ENCODE assay signal across 8 cellular contexts in genomic region chr2:109614715-109615636, GRCh38. TPM values are rescaled to one million over a fixed set of nuclear protein-coding genes. Genes with fewer than 3 reads are reported as not detected.
DNase-seq lines count a peak whose midpoint lies in the region; ATAC-seq, FAIRE-seq and TF ChIP-seq lines count a peak whose summit lies in the region.

No MANE protein-coding gene starts in this region.

- peak overlapping the region; percentile 85 for H2AFZ ChIP-seq in endothelial cell of umbilical vein (ENCODE audit: low read depth, low read length)

- ATAC-seq in CD4-positive, alpha-beta T cell (ENCODE audit: poor library complexity), result no peak
- ATAC-seq in naive thymus-derived CD4-positive, alpha-beta T cell, result no peak
- ATAC-seq in GM18870 (IDR thresholded peaks at IDR 0.05; ENCODE audit: unreplicated experiment) (no peak), HG03280 (IDR thresholded peaks at IDR 0.05; ENCODE audit: unreplicated experiment) (no peak)

- peak overlapping the region; percentile 64 for H3K4me2 ChIP-seq in endothelial cell of umbilical vein (ENCODE audit: insufficient read depth, low read length)

- no TSS peak for BruUV-seq in endothelial cell of umbilical vein (replicated peaks; lab: Mats Ljungman, UMichigan)

- H3K9ac ChIP-seq in endothelial cell of umbilical vein (replicated peaks; ENCODE audit: extremely low read depth, insufficient read depth, low read length), result peak overlapping the region; percentile 74

- POLR2A ChIA-PET in CD4-positive, alpha-beta T cell (lab: Charles Lee), result interaction anchor here (1.1 kb wide), 1 partner anchor 69 kb away, joined by 4 read pairs; no protein-coding TSS in a partner anchor
- POLR2A ChIA-PET in endothelial cell of umbilical vein (lab: Charles Lee), result interaction anchor here (0.6 to 1.6 kb wide), 5 partner anchors 8 to 502 kb away, joined by 3 to 6 read pairs (median 3); no protein-coding TSS in a partner anchor
- POLR2A ChIA-PET in naive thymus-derived CD4-positive, alpha-beta T cell (lab: Charles Lee), result no interaction called here

- no peak for TF ChIP-seq POLR2A in endothelial cell of umbilical vein (IDR thresholded peaks at IDR 0.05; ENCODE audit: low read depth, low read length)

- no peak overlapping the region for H3K27ac ChIP-seq in CD4-positive, alpha-beta T cell (ENCODE audit: low read depth, low read length)
- H3K27ac ChIP-seq in endothelial cell of umbilical vein (ENCODE audit: insufficient read depth, low read depth, low read length), result peak overlapping the region; percentile 46
- H3K27ac ChIP-seq in naive thymus-derived CD4-positive, alpha-beta T cell (ENCODE audit: low read depth, low read length), result no peak overlapping the region

- H3K4me1 Mint-ChIP-seq in CD4-positive, alpha-beta T cell (ENCODE audit: low read depth), result peaks cover 20% of the 10 kb centered on the region
- H3K4me1 Mint-ChIP-seq in naive thymus-derived CD4-positive, alpha-beta T cell, result peaks cover 0 to 20% (median 13%) of the 10 kb centered on the region in 7 donors

- H3K9me3 ChIP-seq in CD4-positive, alpha-beta T cell (ENCODE audit: control insufficient read depth, low read length), result no peaks in the 10 kb centered on the region
- H3K9me3 ChIP-seq in endothelial cell of umbilical vein (replicated peaks; ENCODE audit: control insufficient read depth, insufficient read depth, low read length), result no peaks in the 10 kb centered on the region
- H3K9me3 ChIP-seq in naive thymus-derived CD4-positive, alpha-beta T cell (ENCODE audit: control insufficient read depth in 2 of 3, low read length in 3 of 3), result peaks cover 0 to 8% (median 0%) of the 10 kb centered on the region in 3 experiments

- intact Hi-C loops in CD4-positive, alpha-beta T cell (cut with DNase I, micrococcal nuclease), result loop anchor here in 1 of 2 experiments (10.0 kb wide), 1 partner anchor 900 kb away; the partner anchor contains the start of gene RANBP2
- intact Hi-C loops in endothelial cell of umbilical vein (cut with micrococcal nuclease), result loop anchor here (1.0 kb wide), 2 partner anchors 57 to 69 kb away; no protein-coding TSS in a partner anchor
- intact Hi-C loops in naive thymus-derived CD4-positive, alpha-beta T cell (cut with micrococcal nuclease), result loop anchor here (2.0 to 10.0 kb wide), 5 partner anchors 583 to 1166 kb away; partner anchors contain the start of genes CCDC138 (in 1 of the 2), GCC2 (in 1 of the 2), LIMS1 (in 1 of the 2) and NPHP1 (in 1 of the 2)

- peaks cover 32% of the 10 kb centered on the region for H3K4me1 ChIP-seq in endothelial cell of umbilical vein (ENCODE audit: control insufficient read depth, extremely low read depth, insufficient read depth, low read length)
- H3K4me1 ChIP-seq in naive thymus-derived CD4-positive, alpha-beta T cell (ENCODE audit: control insufficient read depth in 2 of 2, insufficient read depth in 2 of 2, low read length in 2 of 2), result no peaks in the 10 kb centered on the region

- H3K27me3 Mint-ChIP-seq in CD4-positive, alpha-beta T cell, result peaks cover 84% of the 10 kb centered on the region
- H3K27me3 Mint-ChIP-seq in naive thymus-derived CD4-positive, alpha-beta T cell, result peaks cover 51 to 81% (median 58%) of the 10 kb centered on the region in 5 donors

- no peaks in the 10 kb centered on the region for H3K9me3 Mint-ChIP-seq in CD4-positive, alpha-beta T cell
- peaks cover 0 to 47% (median 6%) of the 10 kb centered on the region in 11 donors for H3K9me3 Mint-ChIP-seq in naive thymus-derived CD4-positive, alpha-beta T cell

- no peak for FAIRE-seq in endothelial cell of umbilical vein (lab: Jason Lieb, UNC)

- H3K27me3 ChIP-seq in CD4-positive, alpha-beta T cell (ENCODE audit: control insufficient read depth, insufficient read depth, low read length), result peaks cover 73% of the 10 kb centered on the region
- H3K27me3 ChIP-seq in endothelial cell of umbilical vein (ENCODE audit: control insufficient read depth in 2 of 2, insufficient read depth in 2 of 2, low read length in 2 of 2), result no peaks in the 10 kb centered on the region
- peaks cover 3 to 17% of the 10 kb centered on the region in 2 donors for H3K27me3 ChIP-seq in naive thymus-derived CD4-positive, alpha-beta T cell (ENCODE audit: control insufficient read depth in 2 of 2, insufficient read depth in 2 of 2, low read length in 2 of 2)

- peak overlapping the region; percentile 43 to 81 (median 48) for H3K4me3 ChIP-seq in endothelial cell of umbilical vein (replicated peaks in 1 of 3; ENCODE audit: insufficient read depth in 1 of 3, low read depth in 1 of 3, low read length in 3 of 3)
- H3K4me3 ChIP-seq in naive thymus-derived CD4-positive, alpha-beta T cell (ENCODE audit: low read length), result peak overlapping the region; percentile 64

- peak overlapping the region; percentile 73 for H3K4me3 Mint-ChIP-seq in CD4-positive, alpha-beta T cell
- peak overlapping the region in 6 of 10 donors; percentile 37 to 81 (median 62) for H3K4me3 Mint-ChIP-seq in naive thymus-derived CD4-positive, alpha-beta T cell

- H3K36me3 Mint-ChIP-seq in CD4-positive, alpha-beta T cell (ENCODE audit: low read depth), result no peaks in the 10 kb centered on the region
- H3K36me3 Mint-ChIP-seq in naive thymus-derived CD4-positive, alpha-beta T cell, result peaks cover 0 to 13% (median 1%) of the 10 kb centered on the region in 5 donors

- H3K9me1 ChIP-seq in endothelial cell of umbilical vein (replicated peaks; ENCODE audit: control insufficient read depth, extremely low read depth, insufficient read depth, low read length), result no peaks in the 10 kb centered on the region

- H3K27ac Mint-ChIP-seq in CD4-positive, alpha-beta T cell, result no peak overlapping the region
- H3K27ac Mint-ChIP-seq in naive thymus-derived CD4-positive, alpha-beta T cell, result no peak overlapping the region

- dilution Hi-C loops in endothelial cell of umbilical vein (cut with MboI; ENCODE audit: extremely low pct_ligation_motif_present, low sequenced_read_pairs), result no loop called here

- TF ChIP-seq CTCF in CD4-positive, alpha-beta T cell (IDR thresholded peaks at IDR 0.05), result no peak
- TF ChIP-seq CTCF in endothelial cell of umbilical vein (IDR thresholded peaks at IDR 0.05; ENCODE audit: extremely low read depth in 1 of 2, insufficient read depth in 1 of 2, low read depth in 1 of 2, low read length in 2 of 2), result no peak

- CTCF ChIA-PET in CD4-positive, alpha-beta T cell (lab: Charles Lee), result no interaction called here
- CTCF ChIA-PET in endothelial cell of umbilical vein (lab: Charles Lee), result interaction anchor here (1.1 to 3.5 kb wide), 7 partner anchors 8 to 121 kb away, joined by 3 to 46 read pairs (median 5); no protein-coding TSS in a partner anchor
- CTCF ChIA-PET in naive thymus-derived CD4-positive, alpha-beta T cell (lab: Charles Lee), result no interaction called here

- DNase-seq in CD4-positive, alpha-beta T cell, result peak in 1 of 10 experiments; percentile 4
- DNase-seq in HuH-7 (ENCODE audit: low spot score), result peak; percentile 25
- DNase-seq in endothelial cell of umbilical vein (ENCODE audit: low read depth, low spot score), result peak; percentile 25
- DNase-seq in naive thymus-derived CD4-positive, alpha-beta T cell, result peak in 5 of 9 donors; percentile 2 to 24 (median 9)
- no peak for DNase-seq in NCI-H2029 treated with DMSO at 0.1 percent for 48 hours (lab: John Stamatoyannopoulos, UW)
- no peak for DNase-seq in stimulated activated naive CD4-positive, alpha-beta T cell treated with Interleukin-2 at 50 U/mL for 16 hours (lab: John Stamatoyannopoulos, UW)

- H3K36me3 ChIP-seq in endothelial cell of umbilical vein (ENCODE audit: control insufficient read depth in 2 of 2, extremely low read depth in 1 of 2, insufficient read depth in 2 of 2, low read length in 2 of 2), result no peaks in the 10 kb centered on the region
- H3K36me3 ChIP-seq in naive thymus-derived CD4-positive, alpha-beta T cell (ENCODE audit: control insufficient read depth in 2 of 3, insufficient read depth in 3 of 3, low read length in 3 of 3), result no peaks in the 10 kb centered on the region

- H3K79me2 ChIP-seq in endothelial cell of umbilical vein (ENCODE audit: control insufficient read depth, insufficient read depth, low read length), result peaks cover 50% of the 10 kb centered on the region

- H4K20me1 ChIP-seq in endothelial cell of umbilical vein (replicated peaks; ENCODE audit: control insufficient read depth, extremely low read depth, insufficient read depth, low read length), result no peaks in the 10 kb centered on the region

TF ChIP-seq in endothelial cell of umbilical vein, 7 proteins besides CTCF, POLR2A, EP300 and RAD21 (continues in another document):
- TF ChIP-seq GATA2 (IDR thresholded peaks at IDR 0.05; ENCODE audit: insufficient read depth, insufficient read length, low read depth, low read length) (no peak), MAX (IDR thresholded peaks at IDR 0.05; ENCODE audit: insufficient read depth, insufficient read length) (no peak)

RNA-seq across cellular contexts. Expression of gene SOWAHC, which starts 0.8 kb away (rescaled TPM):
- total RNA-seq in CD4-positive, alpha-beta T cell, result 1 to 10 TPM; 1.3 to 1.6 TPM
- total RNA-seq in endothelial cell of umbilical vein, result 3.6 and 4.1 TPM in 2 replicates
- 0.91 and 1.0 TPM in 2 replicates for polyA plus RNA-seq in endothelial cell of umbilical vein
- 0.83 and 1.2 TPM in 2 replicates for polyA plus RNA-seq in endothelial cell of umbilical vein (2011; cell fraction: cytosol; rRNA removed)
- polyA plus RNA-seq in endothelial cell of umbilical vein (2011; cell fraction: nucleus; rRNA removed), result 1.0 and 1.3 TPM in 2 replicates
- polyA plus RNA-seq in endothelial cell of umbilical vein (2012), result 1.1 and 1.5 TPM in 2 replicates
- polyA minus RNA-seq in endothelial cell of umbilical vein, result 1.5 and 1.7 TPM in 2 replicates
- 14.1 TPM for polyA minus RNA-seq in endothelial cell of umbilical vein (2011; cell fraction: cytosol; rRNA and poly(A)+ RNA removed)
- polyA minus RNA-seq in endothelial cell of umbilical vein (2011; cell fraction: nucleus; rRNA and poly(A)+ RNA removed), result 1.5 and 1.6 TPM in 2 replicates
- 1 to 10 TPM in 2 of 5 experiments, under 1 TPM in 3; 0.17 to 1.2 (median 0.94) TPM for total RNA-seq in naive thymus-derived CD4-positive, alpha-beta T cell
- polyA plus RNA-seq in naive thymus-derived CD4-positive, alpha-beta T cell, result under 1 TPM; 0.16 to 0.17 TPM

RNA-seq across cellular contexts. Expression of gene SEPTIN10, which starts 1.2 kb away (rescaled TPM):
- 1 to 10 TPM; 2.0 to 2.6 TPM for total RNA-seq in CD4-positive, alpha-beta T cell
- 105 and 121 TPM in 2 replicates for total RNA-seq in endothelial cell of umbilical vein
- 17.2 and 26.1 TPM in 2 replicates for polyA plus RNA-seq in endothelial cell of umbilical vein
- polyA plus RNA-seq in endothelial cell of umbilical vein (2011; cell fraction: cytosol; rRNA removed), result 52.4 and 55.9 TPM in 2 replicates
- 46.1 and 58.2 TPM in 2 replicates for polyA plus RNA-seq in endothelial cell of umbilical vein (2011; cell fraction: nucleus; rRNA removed)
- polyA plus RNA-seq in endothelial cell of umbilical vein (2012), result 70.1 and 81.6 TPM in 2 replicates
- 41.8 and 57.7 TPM in 2 replicates for polyA minus RNA-seq in endothelial cell of umbilical vein
- 42.2 TPM for polyA minus RNA-seq in endothelial cell of umbilical vein (2011; cell fraction: cytosol; rRNA and poly(A)+ RNA removed)
- polyA minus RNA-seq in endothelial cell of umbilical vein (2011; cell fraction: nucleus; rRNA and poly(A)+ RNA removed), result 50.7 and 72.9 TPM in 2 replicates
- total RNA-seq in naive thymus-derived CD4-positive, alpha-beta T cell, result 1 to 10 TPM in 4 of 5 experiments, under 1 TPM in 1; 0.94 to 5.9 (median 2.0) TPM
- 1 to 10 TPM in 1 of 2 donors, under 1 TPM in 1; 0.53 to 4.2 TPM for polyA plus RNA-seq in naive thymus-derived CD4-positive, alpha-beta T cell

Comparison
In these comparisons a context has a peak if more than half of its experiments do, and no peak if none do; other contexts are left out.
1. DNase-seq: peak in HuH-7 (single experiment), endothelial cell of umbilical vein (single experiment) and naive thymus-derived CD4-positive, alpha-beta T cell (5 of 9); none in NCI-H2029 treated with DMSO at 0.1 percent for 48 hours (single experiment) and stimulated activated naive CD4-positive, alpha-beta T cell treated with Interleukin-2 at 50 U/mL for 16 hours (single experiment).
2. RNA of gene SEPTIN10, which starts 1.2 kb away (total RNA-seq): 105 to 121 TPM in endothelial cell of umbilical vein; 2.0 to 2.6 TPM in CD4-positive, alpha-beta T cell and 0.94 to 5.9 TPM in naive thymus-derived CD4-positive, alpha-beta T cell; every median in the first group is over 10 times any median in the second.